In genomic region chr16:31071861-31072260, GRCh38 we compare ENCODE assay signal across 8 cellular contexts. TPM values are rescaled to one million over a fixed set of nuclear protein-coding genes. Genes with fewer than 3 reads are reported as not detected.
DNase-seq lines count a peak whose midpoint lies in the region; ATAC-seq and TF ChIP-seq lines count a peak whose summit lies in the region.

No MANE protein-coding gene starts in this region.

- H3K79me2 ChIP-seq in osteoblast (ENCODE audit: insufficient read depth, low read length), result peaks cover 84% of the 10 kb centered on the region

- H3K4me2 ChIP-seq in osteoblast (ENCODE audit: insufficient read depth, low read length), result peak overlapping the region; percentile 98

- peaks cover 7% of the 10 kb centered on the region for H3K36me3 ChIP-seq in osteoblast (ENCODE audit: insufficient read depth, low read length)

- no peak overlapping the region for H2AFZ ChIP-seq in osteoblast (ENCODE audit: low read length)

- DNase-seq in ELR (ENCODE audit: low read depth) (peak; percentile 60), NCI-H2196 (lab: John Stamatoyannopoulos, UW; ENCODE audit: unreplicated experiment) (peak; percentile 75), coronary artery (ENCODE audit: low spot score) (no peak), osteoblast (ENCODE audit: insufficient read length, low spot score, missing footprints) (peak; percentile 97), NCI-H1092 treated with DMSO at 0.1 percent for 48 hours (lab: John Stamatoyannopoulos, UW) (no peak), NCI-H226 (no peak)

- no peaks in the 10 kb centered on the region for H3K27me3 ChIP-seq in osteoblast (ENCODE audit: insufficient read depth, low read length)

- H3K4me3 ChIP-seq in coronary artery (peak overlapping the region; percentile 93), osteoblast (ENCODE audit: insufficient read depth, low read length) (peak overlapping the region; percentile 94)

- peak overlapping the region in 1 of 2 donors; percentile 95 for H3K27ac ChIP-seq in coronary artery
- peak overlapping the region; percentile 93 for H3K27ac ChIP-seq in osteoblast (ENCODE audit: low read depth, low read length)

- H4K20me1 ChIP-seq in osteoblast (ENCODE audit: insufficient read depth, low read length), result peaks cover 3% of the 10 kb centered on the region

- no peaks in the 10 kb centered on the region for H3K9me3 ChIP-seq in osteoblast (ENCODE audit: low read depth, low read length)

- no peak for TF ChIP-seq CTCF in coronary artery (IDR thresholded peaks at IDR 0.05)
- TF ChIP-seq CTCF in osteoblast (IDR thresholded peaks at IDR 0.05; ENCODE audit: extremely low read depth, low read depth, low read length), result no peak

- peaks cover 22% of the 10 kb centered on the region for H3K4me1 ChIP-seq in osteoblast (ENCODE audit: insufficient read depth, low read length)

- ATAC-seq in GM21576 (IDR thresholded peaks at IDR 0.05; ENCODE audit: unreplicated experiment) (no peak), HG03108 (IDR thresholded peaks at IDR 0.05; ENCODE audit: unreplicated experiment) (no peak)

RNA-seq across cellular contexts. Expression of gene ZNF668, which starts 2.2 kb away (rescaled TPM):
- 14.4 and 14.5 TPM in 2 replicates for total RNA-seq in osteoblast

RNA-seq across cellular contexts. Expression of gene ZNF646, which starts 2.4 kb away (rescaled TPM):
- total RNA-seq in osteoblast, result 15.6 and 18.5 TPM in 2 replicates

RNA-seq across cellular contexts. Expression of gene PRSS53, which starts 16.9 kb away (rescaled TPM):
- total RNA-seq in osteoblast, result 2.7 and 2.9 TPM in 2 replicates

RNA-seq across cellular contexts. Expression of gene VKORC1, which starts 22.7 kb away (rescaled TPM):
- 132 and 147 TPM in 2 replicates for total RNA-seq in osteoblast

RNA-seq across cellular contexts. Expression of gene BCKDK, which starts 36.3 kb away (rescaled TPM):
- total RNA-seq in osteoblast, result 25.9 and 30.0 TPM in 2 replicates

Comparison
In these comparisons a context has a peak if more than half of its experiments do, and no peak if none do; other contexts are left out.
1. DNase-seq: peak in ELR (single experiment), NCI-H2196 (single experiment) and osteoblast (single experiment); none in coronary artery (single experiment), NCI-H1092 treated with DMSO at 0.1 percent for 48 hours (single experiment) and NCI-H226 (single experiment).